ENCODE assay signal across 10 cellular contexts in genomic region chr10:15461353-15462108, GRCh38.
DNase-seq lines count a peak whose midpoint lies in the region; ATAC-seq and TF ChIP-seq lines count a peak whose summit lies in the region.
"Had no signal": no experiment of that assay in that cellular context is flagged by ENCODE, and none has a peak within 500 bp of the region (broad histone marks: within the 10 kb centered on the region; RNA-seq: fewer than 3 reads in every experiment).

No MANE protein-coding gene starts in this region.

- CTCF ChIA-PET in GM10248 (lab: Yijun Ruan, JAX) = interaction anchor here (0.8 to 1.8 kb wide), 2 partner anchors 257 to 264 kb away, joined by 3 to 4 read pairs; no protein-coding TSS in a partner anchor

- POLR2A ChIA-PET in GM10248 (lab: Yijun Ruan, JAX) = no interaction called here

- no peaks in the 10 kb centered on the region for H3K9me3 ChIP-seq in SJSA1 (replicated peaks)

- TF ChIP-seq CTCF in GM10248 (IDR thresholded peaks at IDR 0.05; ENCODE audit: control extremely low read depth, extremely low read depth, low read depth, missing control alignments) = peak; percentile 44
- TF ChIP-seq CTCF in fibroblast of the aortic adventitia (IDR thresholded peaks at IDR 0.05; ENCODE audit: insufficient read depth, low read length) = peak; percentile 38

- no peaks in the 10 kb centered on the region for H3K36me3 ChIP-seq in SJSA1

- DNase-seq in GM10248 (ENCODE audit: extremely low spot score) (no peak), SJSA1 (ENCODE audit: low read depth in 1 of 2, low spot score in 2 of 2) (peak; percentile 85 to 95), fibroblast of the aortic adventitia (ENCODE audit: low read depth) (peak; percentile 67), sciatic nerve (ENCODE audit: low spot score) (peak; percentile 59), AML-193 (lab: John Stamatoyannopoulos, UW) (no peak)
- DNase-seq in activated CD4-positive, alpha-beta T cell treated with anti-CD3 and anti-CD28 coated beads, Interleukin-2, amount 50 U/mL, for 4 hours = no peak
- no peak for DNase-seq in activated CD8-positive, alpha-beta memory T cell treated with anti-CD3 and anti-CD28 coated beads for 24 hours
- DNase-seq: activated naive CD4-positive, alpha-beta T cell treated with Interleukin-2 at 50 U/mL for 16 hours had no signal

- H3K4me1 ChIP-seq in SJSA1 (replicated peaks) = peaks cover 38% of the 10 kb centered on the region

- H3K27me3 ChIP-seq in SJSA1 (replicated peaks) = no peaks in the 10 kb centered on the region

- peak; percentile 97 for ATAC-seq in sciatic nerve
- no peak for ATAC-seq in GM19023 (IDR thresholded peaks at IDR 0.05; ENCODE audit: unreplicated experiment)

- intact Hi-C loops in sciatic nerve (cut with DNase I) = no loop called here

- peak overlapping the region; percentile 90 for H3K27ac ChIP-seq in SJSA1
- H3K27ac ChIP-seq: RWPE1 had no signal

- H3K4me3 ChIP-seq in SJSA1 (no peak overlapping the region), fibroblast of the aortic adventitia (ENCODE audit: low read depth, low read length) (no peak overlapping the region)

Comparison
In these comparisons a context has a peak if more than half of its experiments do, and no peak if none do; other contexts are left out.
1. DNase-seq: peak in SJSA1 (2 of 2), fibroblast of the aortic adventitia (single experiment) and sciatic nerve (single experiment); none in GM10248 (single experiment), AML-193 (0 of 2), activated CD4-positive, alpha-beta T cell treated with anti-CD3 and anti-CD28 coated beads, Interleukin-2, amount 50 U/mL, for 4 hours (0 of 2) and activated CD8-positive, alpha-beta memory T cell treated with anti-CD3 and anti-CD28 coated beads for 24 hours (single experiment).